Comparison of ENCODE assay signal across 13 cellular contexts in the genomic region with DNA sequence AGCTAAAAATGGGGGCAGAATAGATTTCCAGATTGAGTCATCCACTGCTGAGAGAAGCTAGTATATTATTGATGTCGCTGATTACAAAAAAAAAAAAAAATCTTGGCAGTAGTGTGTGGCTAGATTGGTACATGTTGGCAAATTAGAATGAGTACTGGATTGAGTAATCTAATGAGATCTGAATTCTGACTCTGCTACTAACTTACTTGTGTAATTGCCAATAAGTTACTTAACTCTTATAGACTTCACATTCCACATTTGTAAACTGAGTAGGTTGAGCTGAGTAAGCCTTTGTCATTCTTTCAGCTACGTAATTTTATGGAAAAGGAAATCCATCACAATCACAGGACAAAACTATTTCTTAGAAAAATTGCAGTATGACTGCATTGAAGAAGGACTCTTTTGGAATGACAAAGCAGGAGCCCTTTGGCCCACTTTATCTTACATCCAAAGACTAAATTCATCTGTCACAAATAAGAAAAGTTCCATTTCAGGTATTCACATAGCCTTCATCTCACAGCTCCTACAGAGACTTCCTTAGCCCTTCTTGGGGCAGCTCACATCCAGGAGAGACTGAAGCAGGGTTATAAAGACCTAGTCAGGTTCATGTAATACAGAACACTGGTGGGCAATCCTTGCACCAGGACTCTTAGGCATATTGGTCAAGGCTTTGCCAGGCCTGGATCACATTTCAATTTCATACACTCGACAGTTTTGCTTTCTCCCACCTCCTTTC.
DNase-seq lines count a peak whose midpoint lies in the region; ATAC-seq and TF ChIP-seq lines count a peak whose summit lies in the region.
"Had no signal": no experiment of that assay in that cellular context is flagged by ENCODE, and none has a peak within 500 bp of the region (broad histone marks: within the 10 kb centered on the region; RNA-seq: fewer than 3 reads in every experiment).

No MANE protein-coding gene starts in this region.

- H3K27me3 Mint-ChIP-seq in activated T-helper 17 cell treated with anti-CD3 and anti-CD28 coated beads, Interleukin-2, amount 50 U/mL, for 72 hours: no peaks in the 10 kb centered on the region
- H3K27me3 Mint-ChIP-seq in activated CD4-positive, alpha-beta T cell treated with anti-CD3 and anti-CD28 coated beads, Interleukin-2, amount 10 ng/mL, durations not matched to agents 24 days and 14 days: no peaks in the 10 kb centered on the region
- H3K27me3 Mint-ChIP-seq in effector memory CD8-positive, alpha-beta T cell: no peaks in the 10 kb centered on the region
- H3K27me3 Mint-ChIP-seq: activated CD4-positive, alpha-beta memory T cell treated with anti-CD3 and anti-CD28 coated beads for 36 hours had no signal

- H3K4me1 Mint-ChIP-seq in activated T-helper 17 cell treated with anti-CD3 and anti-CD28 coated beads, Interleukin-2, amount 50 U/mL, for 72 hours: no peaks in the 10 kb centered on the region
- no peaks in the 10 kb centered on the region for H3K4me1 Mint-ChIP-seq in stimulated activated effector memory CD8-positive, alpha-beta T cell treated with anti-CD3 and anti-CD28 coated beads, Interleukin-12 subunit alpha, Interleukin-12 subunit beta, amount 100 ng/mL, for 72 hours
- no peaks in the 10 kb centered on the region for H3K4me1 Mint-ChIP-seq in activated CD4-positive, alpha-beta T cell treated with anti-CD3 and anti-CD28 coated beads, Interleukin-2, amount 10 ng/mL, durations not matched to agents 24 days and 14 days
- no peaks in the 10 kb centered on the region for H3K4me1 Mint-ChIP-seq in effector memory CD8-positive, alpha-beta T cell (ENCODE audit: low read depth in 2 of 2)

- peak; percentile 58 for DNase-seq in fibroblast of pulmonary artery (ENCODE audit: low read depth)
- no peak for DNase-seq in stimulated activated effector memory CD8-positive, alpha-beta T cell treated with anti-CD3 and anti-CD28 coated beads, Interleukin-12 subunit alpha, Interleukin-12 subunit beta, amount 100 ng/mL, for 72 hours (ENCODE audit: low spot score in 2 of 2)
- DNase-seq in activated CD4-positive, alpha-beta T cell treated with anti-CD3 and anti-CD28 coated beads, Interleukin-2, amount 10 ng/mL, durations not matched to agents 24 days and 14 days: no peak
- no peak for DNase-seq in effector memory CD8-positive, alpha-beta T cell
- DNase-seq: activated CD4-positive, alpha-beta memory T cell treated with anti-CD3 and anti-CD28 coated beads for 36 hours; esophagus squamous epithelium had no signal

- H3K9me3 Mint-ChIP-seq in activated T-helper 17 cell treated with anti-CD3 and anti-CD28 coated beads, Interleukin-2, amount 50 U/mL, for 72 hours: no peaks in the 10 kb centered on the region
- H3K9me3 Mint-ChIP-seq in stimulated activated effector memory CD8-positive, alpha-beta T cell treated with anti-CD3 and anti-CD28 coated beads, Interleukin-12 subunit alpha, Interleukin-12 subunit beta, amount 100 ng/mL, for 72 hours: no peaks in the 10 kb centered on the region
- H3K9me3 Mint-ChIP-seq in activated CD4-positive, alpha-beta T cell treated with anti-CD3 and anti-CD28 coated beads, Interleukin-2, amount 10 ng/mL, durations not matched to agents 24 days and 14 days: no peaks in the 10 kb centered on the region
- H3K9me3 Mint-ChIP-seq in effector memory CD8-positive, alpha-beta T cell: no peaks in the 10 kb centered on the region
- H3K9me3 Mint-ChIP-seq: activated T-cell treated with anti-CD3 and anti-CD28 coated beads, Interleukin-2, amount 50 U/mL, for 72 hours had no signal

- no peaks in the 10 kb centered on the region for H3K36me3 Mint-ChIP-seq in activated T-helper 17 cell treated with anti-CD3 and anti-CD28 coated beads, Interleukin-2, amount 50 U/mL, for 72 hours (ENCODE audit: low read depth)
- no peaks in the 10 kb centered on the region for H3K36me3 Mint-ChIP-seq in stimulated activated effector memory CD8-positive, alpha-beta T cell treated with anti-CD3 and anti-CD28 coated beads, Interleukin-12 subunit alpha, Interleukin-12 subunit beta, amount 100 ng/mL, for 72 hours
- no peaks in the 10 kb centered on the region for H3K36me3 Mint-ChIP-seq in activated CD4-positive, alpha-beta T cell treated with anti-CD3 and anti-CD28 coated beads, Interleukin-2, amount 10 ng/mL, durations not matched to agents 24 days and 14 days (ENCODE audit: low read depth)
- H3K36me3 Mint-ChIP-seq in effector memory CD8-positive, alpha-beta T cell (ENCODE audit: insufficient read depth): no peaks in the 10 kb centered on the region
- H3K36me3 Mint-ChIP-seq: activated CD4-positive, alpha-beta memory T cell treated with anti-CD3 and anti-CD28 coated beads for 36 hours had no signal

- no peak overlapping the region for H3K4me3 ChIP-seq in fibroblast of pulmonary artery (replicated peaks; ENCODE audit: low read depth, low read length)
- H3K4me3 ChIP-seq: BLaER1 treated with 17β-estradiol and CSF1 and Interleukin-3, amounts not matched to agents 10 nM and 100 nM; esophagus squamous epithelium; MG63; suprapubic skin had no signal

- no peak for TF ChIP-seq CTCF in fibroblast of pulmonary artery (IDR thresholded peaks at IDR 0.05; ENCODE audit: low read length, missing control alignments)

- H3K4me3 Mint-ChIP-seq in activated T-helper 17 cell treated with anti-CD3 and anti-CD28 coated beads, Interleukin-2, amount 50 U/mL, for 72 hours: no peak overlapping the region
- H3K4me3 Mint-ChIP-seq in stimulated activated effector memory CD8-positive, alpha-beta T cell treated with anti-CD3 and anti-CD28 coated beads, Interleukin-12 subunit alpha, Interleukin-12 subunit beta, amount 100 ng/mL, for 72 hours: no peak overlapping the region
- H3K4me3 Mint-ChIP-seq in activated CD4-positive, alpha-beta T cell treated with anti-CD3 and anti-CD28 coated beads, Interleukin-2, amount 10 ng/mL, durations not matched to agents 24 days and 14 days: no peak overlapping the region
- H3K4me3 Mint-ChIP-seq in effector memory CD8-positive, alpha-beta T cell: no peak overlapping the region
- H3K4me3 Mint-ChIP-seq: activated CD4-positive, alpha-beta memory T cell treated with anti-CD3 and anti-CD28 coated beads for 36 hours; activated T-cell treated with anti-CD3 and anti-CD28 coated beads, Interleukin-2, amount 50 U/mL, for 72 hours had no signal

- intact Hi-C loops in activated CD4-positive, alpha-beta T cell treated with anti-CD3 and anti-CD28 coated beads, Interleukin-2, amount 10 ng/mL, durations not matched to agents 24 days and 14 days (cut with micrococcal nuclease): loop anchor here (1.0 to 5.0 kb wide), 4 partner anchors 181 to 965 kb away; no protein-coding TSS in a partner anchor

- no peak overlapping the region for H3K27ac Mint-ChIP-seq in activated T-helper 17 cell treated with anti-CD3 and anti-CD28 coated beads, Interleukin-2, amount 50 U/mL, for 72 hours
- no peak overlapping the region for H3K27ac Mint-ChIP-seq in stimulated activated effector memory CD8-positive, alpha-beta T cell treated with anti-CD3 and anti-CD28 coated beads, Interleukin-12 subunit alpha, Interleukin-12 subunit beta, amount 100 ng/mL, for 72 hours
- no peak overlapping the region for H3K27ac Mint-ChIP-seq in activated CD4-positive, alpha-beta T cell treated with anti-CD3 and anti-CD28 coated beads, Interleukin-2, amount 10 ng/mL, durations not matched to agents 24 days and 14 days
- no peak overlapping the region for H3K27ac Mint-ChIP-seq in effector memory CD8-positive, alpha-beta T cell
- H3K27ac Mint-ChIP-seq: activated CD4-positive, alpha-beta memory T cell treated with anti-CD3 and anti-CD28 coated beads for 36 hours; activated T-cell treated with anti-CD3 and anti-CD28 coated beads, Interleukin-2, amount 50 U/mL, for 72 hours had no signal

- ATAC-seq in HG03354 (IDR thresholded peaks at IDR 0.05; ENCODE audit: poor library complexity, severe bottlenecking, unreplicated experiment) (peak; percentile 11), HG03039 (IDR thresholded peaks at IDR 0.05; ENCODE audit: unreplicated experiment) (no peak)
- ATAC-seq in activated T-helper 17 cell treated with anti-CD3 and anti-CD28 coated beads, Interleukin-2, amount 50 U/mL, for 72 hours (replicated peaks): peak; percentile 60
- ATAC-seq in stimulated activated effector memory CD8-positive, alpha-beta T cell treated with anti-CD3 and anti-CD28 coated beads, Interleukin-12 subunit alpha, Interleukin-12 subunit beta, amount 100 ng/mL, for 72 hours: peak; percentile 55
- ATAC-seq in effector memory CD8-positive, alpha-beta T cell (replicated peaks): no peak

Comparison
In these comparisons a context has a peak if more than half of its experiments do, and no peak if none do; other contexts are left out.
1. ATAC-seq: peak in HG03354 (single experiment), activated T-helper 17 cell treated with anti-CD3 and anti-CD28 coated beads, Interleukin-2, amount 50 U/mL, for 72 hours (single experiment) and stimulated activated effector memory CD8-positive, alpha-beta T cell treated with anti-CD3 and anti-CD28 coated beads, Interleukin-12 subunit alpha, Interleukin-12 subunit beta, amount 100 ng/mL, for 72 hours (single experiment); none in HG03039 (single experiment) and effector memory CD8-positive, alpha-beta T cell (single experiment).